ENCODE assay signal across 26 cellular contexts in genomic region chr5:106827061-106827460, GRCh38.
A peak's percentile ranks its signal among the peaks of the same experiment; 100 is the strongest.
DNase-seq lines count a peak whose midpoint lies in the region; ATAC-seq and TF ChIP-seq lines count a peak whose summit lies in the region.
"Had no signal": no experiment of that assay in that cellular context is flagged by ENCODE, and none has a peak within 500 bp of the region (broad histone marks: within the 10 kb centered on the region; RNA-seq: fewer than 3 reads in every experiment).

No MANE protein-coding gene starts in this region.

- no peak overlapping the region for H3K14ac ChIP-seq in mesenchymal stem cell (ENCODE audit: low read length in 2 of 2)

- H2BK12ac ChIP-seq in mesenchymal stem cell (ENCODE audit: low read length in 2 of 2), result no peak overlapping the region

- no peaks in the 10 kb centered on the region for H3K79me2 ChIP-seq in SK-N-SH (ENCODE audit: insufficient read depth)

- no peak overlapping the region for H2BK15ac ChIP-seq in mesenchymal stem cell (ENCODE audit: low read depth, poor library complexity, severe bottlenecking)

- intact Hi-C loops in spleen (cut with DNase I; ENCODE audit: low total_unique reads) (no loop called here), tibial artery (cut with DNase I; ENCODE audit: low total_unique reads) (no loop called here)

- H3K4me3 ChIP-seq in SK-N-SH (ENCODE audit: low read depth in 2 of 2, low read length in 1 of 2) (no peak overlapping the region), epithelial cell of esophagus (ENCODE audit: low read length) (no peak overlapping the region), mesenchymal stem cell (ENCODE audit: insufficient read depth in 1 of 2, low read depth in 1 of 2, low read length in 2 of 2) (no peak overlapping the region), spleen (no peak overlapping the region), tibial artery (no peak overlapping the region)
- H3K4me3 ChIP-seq: SK-N-MC, suprapubic skin, uterus had no signal

- H3F3A ChIP-seq in SK-N-SH (replicated peaks; ENCODE audit: insufficient read depth), result peaks cover 8% of the 10 kb centered on the region

- H3K23ac ChIP-seq in mesenchymal stem cell (ENCODE audit: low read length in 2 of 2), result no peak overlapping the region

- TF ChIP-seq EP300 in SK-N-SH (IDR thresholded peaks at IDR 0.05; ENCODE audit: borderline replicate concordance in 1 of 2, low read depth in 1 of 2, low read length in 1 of 2), result no peak

- H2AFZ ChIP-seq in SK-N-SH (ENCODE audit: low read depth) (peak overlapping the region; percentile 56; the same call in 1 of the 2 replicates), mesenchymal stem cell (ENCODE audit: low read depth, low read length) (no peak overlapping the region)

- H4K91ac ChIP-seq in mesenchymal stem cell (ENCODE audit: low read length), result no peak overlapping the region

- ATAC-seq in GM21619 (IDR thresholded peaks at IDR 0.05; ENCODE audit: unreplicated experiment), result no peak

- TF ChIP-seq RAD21 in SK-N-SH (IDR thresholded peaks at IDR 0.05; ENCODE audit: low read length), result no peak

- H2BK5ac ChIP-seq in mesenchymal stem cell (ENCODE audit: low read depth, low read length, poor library complexity, severe bottlenecking), result no peak overlapping the region

- H3K36me3 ChIP-seq in SK-N-SH (replicated peaks in 1 of 2; ENCODE audit: control insufficient read depth in 1 of 2, insufficient read depth in 2 of 2, low read length in 1 of 2), result no peaks in the 10 kb centered on the region
- H3K36me3 ChIP-seq in mesenchymal stem cell (ENCODE audit: control insufficient read depth in 1 of 2, insufficient read depth in 2 of 2, low read depth in 1 of 2, low read length in 2 of 2), result no peaks in the 10 kb centered on the region
- no peaks in the 10 kb centered on the region for H3K36me3 ChIP-seq in spleen
- no peaks in the 10 kb centered on the region for H3K36me3 ChIP-seq in tibial artery
- H3K36me3 ChIP-seq: suprapubic skin, uterus had no signal

- H3K4me2 ChIP-seq in SK-N-SH (no peak overlapping the region), mesenchymal stem cell (ENCODE audit: low read length, poor library complexity, severe bottlenecking) (no peak overlapping the region)

- DNase-seq in ELR (ENCODE audit: low read depth), result peak; percentile 71
- no peak for DNase-seq in SK-N-SH
- peak; percentile 57 for DNase-seq in epithelial cell of esophagus (ENCODE audit: low read depth)
- peak; percentile 32 for DNase-seq in mesenchymal stem cell
- no peak for DNase-seq in spleen
- no peak for DNase-seq in tibial artery
- DNase-seq in stimulated activated CD4-positive, alpha-beta T cell treated with anti-CD3 and anti-CD28 coated beads, Interleukin-4, amount 100 ng/mL, for 24 hours, result no peak
- DNase-seq: activated CD4-positive, alpha-beta T cell treated with anti-CD3 and anti-CD28 coated beads for 48 hours; activated naive CD4-positive, alpha-beta T cell treated with anti-CD3 and anti-CD28 coated beads, Interleukin-2, amount 50 U/mL, for 16 hours; aorta; DMS53; effector CD8-positive, alpha-beta T cell; GF-D8; glutamatergic neuron; HFFc6; KG1; kidney glomerular epithelial cell; NCI-H146; NCI-H524; stimulated activated CD4-positive, alpha-beta T cell treated with anti-CD3 and anti-CD28 coated beads, Interleukin-2, amount 100 ng/mL, for 24 hours; uterus had no signal

- no peak overlapping the region for H2AK5ac ChIP-seq in mesenchymal stem cell (ENCODE audit: low read length, severe bottlenecking)

- H4K8ac ChIP-seq in mesenchymal stem cell (ENCODE audit: low read length), result no peak overlapping the region

- H3K18ac ChIP-seq in mesenchymal stem cell (ENCODE audit: low read depth in 1 of 2, low read length in 2 of 2), result no peak overlapping the region

- no peaks in the 10 kb centered on the region for H3K79me1 ChIP-seq in mesenchymal stem cell (replicated peaks; ENCODE audit: low read length, poor library complexity, severe bottlenecking)

- CTCF ChIA-PET in SK-N-SH (lab: Yijun Ruan, JAX), result no interaction called here

- peak overlapping the region in 1 of 2 experiments; percentile 64; a peak in 2 of 4 replicates for H3K27ac ChIP-seq in SK-N-SH (ENCODE audit: low read depth in 2 of 2, low read length in 1 of 2)
- H3K27ac ChIP-seq in mesenchymal stem cell (ENCODE audit: low read length, poor library complexity, severe bottlenecking), result no peak overlapping the region
- no peak overlapping the region for H3K27ac ChIP-seq in spleen
- no peak overlapping the region for H3K27ac ChIP-seq in tibial artery
- H3K27ac ChIP-seq: RWPE1, SK-N-MC, suprapubic skin, uterus, VCaP had no signal

- H3K9me2 ChIP-seq in SK-N-SH, result no peaks in the 10 kb centered on the region

- no peak overlapping the region for H3K4ac ChIP-seq in mesenchymal stem cell (ENCODE audit: low read depth in 1 of 2, low read length in 2 of 2)

- H3K4me1 ChIP-seq in SK-N-SH (ENCODE audit: control insufficient read depth in 1 of 2, insufficient read depth in 2 of 2, low read depth in 1 of 2, low read length in 1 of 2), result peaks cover 0 to 10% of the 10 kb centered on the region in 2 experiments; a peak in 1 of 4 replicates
- no peaks in the 10 kb centered on the region for H3K4me1 ChIP-seq in mesenchymal stem cell (ENCODE audit: control insufficient read depth, insufficient read depth, low read depth, low read length)
- no peaks in the 10 kb centered on the region for H3K4me1 ChIP-seq in spleen
- no peaks in the 10 kb centered on the region for H3K4me1 ChIP-seq in tibial artery
- H3K4me1 ChIP-seq: suprapubic skin, uterus had no signal

- H3K9me3 ChIP-seq in SK-N-SH, result no peaks in the 10 kb centered on the region
- H3K9me3 ChIP-seq in mesenchymal stem cell (ENCODE audit: control insufficient read depth, low read length), result no peaks in the 10 kb centered on the region
- H3K9me3 ChIP-seq in spleen, result no peaks in the 10 kb centered on the region
- H3K9me3 ChIP-seq in tibial artery, result no peaks in the 10 kb centered on the region
- H3K9me3 ChIP-seq: suprapubic skin, uterus had no signal

- H3K27me3 ChIP-seq in SK-N-SH (ENCODE audit: insufficient read depth) (no peaks in the 10 kb centered on the region), mesenchymal stem cell (ENCODE audit: control insufficient read depth in 1 of 2, insufficient read depth in 1 of 2, low read length in 2 of 2) (no peaks in the 10 kb centered on the region), spleen (replicated peaks in 1 of 7) (no peaks in the 10 kb centered on the region), tibial artery (no peaks in the 10 kb centered on the region)
- H3K27me3 ChIP-seq: suprapubic skin, uterus had no signal

- POLR2A ChIA-PET in SK-N-SH (lab: Yijun Ruan, JAX), result no interaction called here

- no peak for TF ChIP-seq POLR2A in spleen (IDR thresholded peaks at IDR 0.05)

- H2BK120ac ChIP-seq in mesenchymal stem cell (ENCODE audit: low read depth, low read length), result no peak overlapping the region

- 71% methylated on average over 1 of the region's 1 CpG for WGBS in SK-N-SH (ENCODE audit: low lambda C conversion rate)
- WGBS in mesenchymal stem cell, result 80% methylated on average over 1 of the region's 1 CpG
- WGBS in spleen, 5 donors, result 86 to 97% (median 94%) methylated on average over 1 of the region's 1 CpG

- no peak for TF ChIP-seq CTCF in SK-N-SH (IDR thresholded peaks at IDR 0.05)
- TF ChIP-seq CTCF in epithelial cell of esophagus (IDR thresholded peaks at IDR 0.05; ENCODE audit: insufficient read depth, low read depth, low read length, missing control alignments), result no peak
- TF ChIP-seq CTCF in spleen (IDR thresholded peaks at IDR 0.05 in 8 of 11, conservative IDR thresholded peaks at IDR 0.05 in 3 of 11), result no peak
- no peak for TF ChIP-seq CTCF in tibial artery (IDR thresholded peaks at IDR 0.05)

- H3K9ac ChIP-seq in SK-N-SH, result no peak overlapping the region
- no peak overlapping the region for H3K9ac ChIP-seq in mesenchymal stem cell (ENCODE audit: low read length)

- no peaks in the 10 kb centered on the region for H4K20me1 ChIP-seq in SK-N-SH (ENCODE audit: insufficient read depth)

TF ChIP-seq in SK-N-SH, 30 proteins besides CTCF, POLR2A, EP300 and RAD21:
- TF ChIP-seq FOSL2 (IDR thresholded peaks at IDR 0.05; ENCODE audit: borderline replicate concordance, low read depth) (peak; percentile 23; the same call in 1 of the 2 replicates), NFIC (IDR thresholded peaks at IDR 0.05; ENCODE audit: borderline replicate concordance) (no peak), PBX3 (IDR thresholded peaks at IDR 0.05) (0 out of 2 replicates have a peak, but pooled peaks have one; percentile 10)

Comparison
In these comparisons a context has a peak if more than half of its experiments do, and no peak if none do; other contexts are left out.
1. DNase-seq: peak in ELR (single experiment), epithelial cell of esophagus (single experiment) and mesenchymal stem cell (single experiment); none in SK-N-SH (single experiment), spleen (single experiment), tibial artery (0 of 2) and stimulated activated CD4-positive, alpha-beta T cell treated with anti-CD3 and anti-CD28 coated beads, Interleukin-4, amount 100 ng/mL, for 24 hours (single experiment).